12 cellular contexts compared by ENCODE assay signal in the genomic region with DNA sequence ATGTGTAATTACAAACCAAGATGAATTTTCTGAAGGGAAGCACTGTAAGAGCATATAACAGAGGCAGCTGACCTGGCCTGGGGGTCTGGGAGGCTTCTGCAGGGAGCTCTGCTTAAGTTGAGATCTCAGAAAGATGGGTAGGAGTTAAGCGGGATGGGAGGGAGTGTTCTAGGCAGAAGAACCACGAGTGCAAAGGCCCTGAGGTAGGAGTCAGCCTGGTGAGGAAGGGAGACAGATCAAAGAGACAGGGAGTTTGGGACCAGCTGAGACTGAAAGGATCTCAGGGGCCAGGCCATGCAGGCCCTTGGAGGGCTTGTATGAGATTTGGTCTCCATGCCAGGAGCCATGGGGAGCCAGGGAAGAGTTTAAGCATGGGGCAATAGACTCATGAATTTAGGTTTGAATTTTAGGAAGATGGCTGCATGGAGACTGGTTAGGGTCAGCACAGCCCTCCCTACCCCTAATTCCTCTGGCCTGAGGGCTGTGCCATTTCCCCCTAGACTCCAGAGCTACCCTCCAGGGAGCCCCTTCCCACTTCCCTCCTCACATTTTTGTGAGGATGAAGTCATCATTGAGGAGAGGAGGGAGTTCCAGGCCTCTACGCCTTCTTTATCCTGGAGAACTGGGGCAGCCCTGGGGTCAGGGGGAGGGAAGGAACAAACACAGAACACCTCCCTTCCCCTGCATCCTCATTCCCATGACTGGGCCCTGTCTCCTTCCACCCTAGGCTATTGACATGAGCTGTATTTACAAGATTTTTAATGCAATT.
"Had no signal": no experiment of that assay in that cellular context is flagged by ENCODE, and none has a peak within 500 bp of the region (broad histone marks: within the 10 kb centered on the region; RNA-seq: fewer than 3 reads in every experiment).

No MANE protein-coding gene starts in this region.

- H3K36me3 Mint-ChIP-seq: brain, memory B cell had no signal

- ATAC-seq: effector memory CD8-positive, alpha-beta T cell; left lobe of liver had no signal

- H3K9me3 ChIP-seq: uterus had no signal

- H3K36me3 ChIP-seq: uterus had no signal

- DNase-seq: activated B cell treated with CpG ODN at 0.5 μM for 24 hours; activated CD4-positive, alpha-beta T cell treated with anti-CD3 and anti-CD28 coated beads, Interleukin-2, amount 10 ng/mL, durations not matched to agents 7 days and 5 days; activated naive CD4-positive, alpha-beta T cell treated with anti-CD3 and anti-CD28 coated beads, Interleukin-2, amount 50 U/mL, for 16 hours; amygdala; effector memory CD8-positive, alpha-beta T cell; retina; T1000; uterus had no signal

- H3K27ac Mint-ChIP-seq: activated B cell treated with CpG ODN at 0.5 μM for 24 hours; activated CD4-positive, alpha-beta T cell treated with anti-CD3 and anti-CD28 coated beads, Interleukin-2, amount 10 ng/mL, durations not matched to agents 7 days and 5 days; memory B cell had no signal

- H3K4me3 Mint-ChIP-seq: activated B cell treated with CpG ODN at 0.5 μM for 24 hours; activated CD4-positive, alpha-beta T cell treated with anti-CD3 and anti-CD28 coated beads, Interleukin-2, amount 10 ng/mL, durations not matched to agents 7 days and 5 days; brain; effector memory CD8-positive, alpha-beta T cell; memory B cell had no signal

- H3K27ac ChIP-seq: skin epidermis, uterus had no signal

- H3K4me1 ChIP-seq: uterus had no signal

- H3K9me3 Mint-ChIP-seq: activated B cell treated with CpG ODN at 0.5 μM for 24 hours; activated CD4-positive, alpha-beta T cell treated with anti-CD3 and anti-CD28 coated beads, Interleukin-2, amount 10 ng/mL, durations not matched to agents 7 days and 5 days; brain; effector memory CD8-positive, alpha-beta T cell; memory B cell had no signal

- H3K4me3 ChIP-seq: skin epidermis, uterus had no signal

- H3K27me3 ChIP-seq: uterus had no signal
